8 cellular contexts compared by ENCODE assay signal in the genomic region with DNA sequence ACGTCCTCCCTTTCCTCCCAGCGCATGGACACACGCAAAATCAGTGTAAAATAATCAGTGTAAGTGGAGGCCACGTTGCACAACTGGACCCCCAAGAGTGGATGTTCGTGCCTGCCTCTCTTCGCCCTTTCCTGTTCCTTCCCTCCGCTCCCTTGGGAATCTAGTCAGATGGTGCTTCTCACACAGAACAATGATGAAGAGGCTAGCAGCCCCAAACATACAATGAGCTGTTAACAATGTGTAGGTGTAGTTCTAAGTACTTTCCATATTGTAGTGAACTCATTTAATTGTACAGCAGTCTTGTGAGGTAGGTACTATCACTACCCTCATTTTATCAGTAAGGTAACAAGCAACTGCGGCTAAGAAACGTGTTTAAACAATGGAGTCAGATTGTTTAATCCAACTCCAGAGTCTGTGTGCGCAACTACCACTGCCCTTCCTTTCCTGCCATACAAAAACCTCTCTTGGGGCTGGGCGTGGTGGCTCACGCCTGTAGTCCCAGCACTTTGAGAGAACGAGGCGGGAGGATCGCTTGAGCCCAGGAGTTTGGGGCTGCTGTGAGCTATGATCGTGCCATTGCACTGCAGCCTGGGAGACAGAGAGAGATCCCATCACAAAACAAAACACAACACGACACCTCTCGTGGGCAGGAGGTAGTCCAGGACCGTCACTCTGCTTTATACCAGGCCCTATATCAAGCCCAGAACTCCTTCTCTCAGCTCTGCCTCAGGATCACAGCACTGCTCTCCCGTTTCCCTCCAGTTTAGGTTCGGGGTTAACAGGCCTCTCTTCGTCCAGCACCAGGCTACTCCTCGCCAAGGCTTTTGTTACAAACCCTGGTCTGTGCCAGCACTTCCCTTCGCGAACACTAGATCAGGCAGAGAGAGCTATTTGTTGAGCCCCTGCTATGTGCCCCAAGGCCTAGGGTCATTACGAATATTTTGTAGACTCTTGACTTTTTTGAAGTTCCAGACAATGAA. TPM values are rescaled to one million over a fixed set of nuclear protein-coding genes. Genes with fewer than 3 reads are reported as not detected.
DNase-seq lines count a peak whose midpoint lies in the region; ATAC-seq and TF ChIP-seq lines count a peak whose summit lies in the region.

No MANE protein-coding gene starts in this region.

- TSS peak; percentile 51 for BruUV-seq in PC-9 (replicated peaks; lab: Mats Ljungman, UMichigan)

- peak overlapping the region; percentile 85 for H3K4me3 ChIP-seq in PC-9
- H3K4me3 ChIP-seq in endocrine pancreas (ENCODE audit: control insufficient read depth, insufficient read depth, low read length): peak overlapping the region; percentile 70
- H3K4me3 ChIP-seq in uterus: peak overlapping the region; percentile 55 to 92

- no peak for ATAC-seq in GM19324 (IDR thresholded peaks at IDR 0.05; ENCODE audit: low FRiP score, unreplicated experiment)
- no peak for ATAC-seq in HG03095 (IDR thresholded peaks at IDR 0.05; ENCODE audit: unreplicated experiment)

- H3K4me2 ChIP-seq in PC-9: peak overlapping the region; percentile 88

- H3K27ac Mint-ChIP-seq in mesothelial cell of epicardium: peak overlapping the region; percentile 90

- DNase-seq in NCI-H510A treated with DMSO at 0.1 percent for 48 hours (lab: John Stamatoyannopoulos, UW) (peak; percentile 53), NCI-H510A (lab: John Stamatoyannopoulos, UW) (no peak), PC-9 (peak in 1 of 2 experiments; percentile 29), mesothelial cell of epicardium (ENCODE audit: low spot score in 2 of 2, unreplicated experiment in 2 of 2) (no peak), uterus (peak; percentile 31 to 37)

- no peaks in the 10 kb centered on the region for H3K9me2 ChIP-seq in PC-9 (ENCODE audit: insufficient read depth)

- H3K27me3 Mint-ChIP-seq in mesothelial cell of epicardium (ENCODE audit: low read depth): no peaks in the 10 kb centered on the region

- H3K9me3 ChIP-seq in PC-9 (ENCODE audit: insufficient read depth, low read depth): no peaks in the 10 kb centered on the region
- no peaks in the 10 kb centered on the region for H3K9me3 ChIP-seq in endocrine pancreas (ENCODE audit: control insufficient read depth, low read length)
- no peaks in the 10 kb centered on the region for H3K9me3 ChIP-seq in uterus

- H3K79me2 ChIP-seq in PC-9 (ENCODE audit: low read depth): peaks cover 7% of the 10 kb centered on the region; the same call in 1 of the 2 replicates

- intact Hi-C loops in PC-9 (cut with micrococcal nuclease; ENCODE audit: unreplicated experiment) (no loop called here), uterus (cut with DNase I; ENCODE audit: low total_unique reads) (no loop called here)

- peak overlapping the region; percentile 79 for H3K4me3 Mint-ChIP-seq in mesothelial cell of epicardium

- H4K20me1 ChIP-seq in PC-9 (ENCODE audit: insufficient read depth): no peaks in the 10 kb centered on the region

- H3K36me3 ChIP-seq in PC-9 (ENCODE audit: low read depth) (no peaks in the 10 kb centered on the region), endocrine pancreas (ENCODE audit: control insufficient read depth, insufficient read depth, low read length) (no peaks in the 10 kb centered on the region), uterus (no peaks in the 10 kb centered on the region)

- H3K4me1 Mint-ChIP-seq in mesothelial cell of epicardium: peaks cover 15% of the 10 kb centered on the region

- peaks cover 13% of the 10 kb centered on the region for H3K4me1 ChIP-seq in PC-9 (replicated peaks; ENCODE audit: insufficient read depth)
- peaks cover 3% of the 10 kb centered on the region for H3K4me1 ChIP-seq in endocrine pancreas (ENCODE audit: control insufficient read depth, insufficient read depth, low read length)
- H3K4me1 ChIP-seq in uterus: no peaks in the 10 kb centered on the region

- peak in 1 of 2 donors; percentile 19 for TF ChIP-seq POLR2A in uterus (IDR thresholded peaks at IDR 0.05)

- peak overlapping the region; percentile 87 for H2AFZ ChIP-seq in PC-9

- peaks cover 5% of the 10 kb centered on the region; the same call in 1 of the 2 replicates for H3F3A ChIP-seq in PC-9 (ENCODE audit: insufficient read depth, low read depth)

- POLR2A ChIA-PET in PC-9 (lab: Charles Lee; ENCODE audit: unreplicated experiment): interaction anchor here (0.5 to 1.1 kb wide), 2 partner anchors 53 to 82 kb away, joined by 4 to 6 read pairs; no protein-coding TSS in a partner anchor

- CTCF ChIA-PET in PC-9 (lab: Charles Lee): no interaction called here

- H3K9ac ChIP-seq in endocrine pancreas (ENCODE audit: control insufficient read depth, insufficient read depth, low read length): peak overlapping the region; percentile 61

- 0 out of 2 replicates have a peak overlapping the region, but pooled peaks have one; percentile 18 for H3K27ac ChIP-seq in PC-9
- peak overlapping the region; percentile 84 to 86 for H3K27ac ChIP-seq in uterus

- TF ChIP-seq CTCF in PC-9 (conservative IDR thresholded peaks at IDR 0.05): no peak
- no peak for TF ChIP-seq CTCF in mesothelial cell of epicardium (IDR thresholded peaks at IDR 0.05; ENCODE audit: unreplicated experiment)
- no peak for TF ChIP-seq CTCF in uterus (IDR thresholded peaks at IDR 0.05)

- H3K27me3 ChIP-seq in PC-9 (ENCODE audit: insufficient read depth, low read depth) (no peaks in the 10 kb centered on the region), endocrine pancreas (ENCODE audit: control insufficient read depth, insufficient read depth, low read length) (no peaks in the 10 kb centered on the region), uterus (no peaks in the 10 kb centered on the region)

- H3K9me3 Mint-ChIP-seq in mesothelial cell of epicardium: no peaks in the 10 kb centered on the region

- peaks cover 9% of the 10 kb centered on the region for H3K36me3 Mint-ChIP-seq in mesothelial cell of epicardium

RNA-seq across cellular contexts. Expression of a gene that starts 1.1 kb away (rescaled TPM):
- 155 and 160 TPM in 2 replicates for total RNA-seq in PC-9 (2021)
- total RNA-seq in mesothelial cell of epicardium: 186 to 208 TPM (median 186 TPM) in 3 replicates
- total RNA-seq in uterus: 100 to 1,000 TPM in 3 of 4 donors, 10 to 100 TPM in 1; 62.9 to 328 (median 215) TPM

Comparison
In these comparisons a context has a peak if more than half of its experiments do, and no peak if none do; other contexts are left out.
1. DNase-seq: peak in NCI-H510A treated with DMSO at 0.1 percent for 48 hours (single experiment) and uterus (2 of 2); none in NCI-H510A (single experiment) and mesothelial cell of epicardium (0 of 2).
2. Peak in every context shown above with its lines, with median percentiles within 50 percentile points of each other: H3K4me3 ChIP-seq.